ENCODE assay signal across 14 cellular contexts in the genomic region with DNA sequence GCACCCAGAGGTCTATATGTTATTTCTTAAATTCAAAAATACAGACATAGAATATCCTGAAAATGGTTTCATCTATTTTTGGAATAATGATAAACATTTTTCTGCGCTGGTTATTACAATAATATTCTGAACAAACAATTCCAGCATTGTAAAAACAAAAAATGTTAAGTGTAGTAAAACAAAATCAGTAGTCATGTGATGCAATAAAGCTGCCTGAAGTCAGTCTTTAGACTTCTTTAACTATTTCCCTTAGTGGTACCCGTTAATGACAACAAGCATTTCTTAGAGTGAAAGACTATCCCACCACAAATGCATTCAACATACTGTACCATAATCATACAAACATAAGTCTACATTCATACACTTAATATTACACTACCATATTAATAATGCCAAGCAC. TPM values are rescaled to one million over a fixed set of nuclear protein-coding genes. Genes with fewer than 3 reads are reported as not detected.
DNase-seq lines count a peak whose midpoint lies in the region; ATAC-seq and TF ChIP-seq lines count a peak whose summit lies in the region.
"Had no signal": no experiment of that assay in that cellular context is flagged by ENCODE, and none has a peak within 500 bp of the region (broad histone marks: within the 10 kb centered on the region; RNA-seq: fewer than 3 reads in every experiment).

No MANE protein-coding gene starts in this region.

- H3K9ac ChIP-seq in mucosa of rectum (ENCODE audit: low read depth in 1 of 2, low read length in 2 of 2) = peak overlapping the region; percentile 27 to 96

- no peaks in the 10 kb centered on the region for H3K36me3 Mint-ChIP-seq in stimulated activated naive CD8-positive, alpha-beta T cell treated with anti-CD3 and anti-CD28 coated beads, Interleukin-15, Interleukin-2, amounts not matched to agents 100 ng/mL and 50 ng/mL, for 24 hours (ENCODE audit: low read depth)
- H3K36me3 Mint-ChIP-seq in MCF 10A (ENCODE audit: insufficient read depth, unreplicated experiment) = peaks cover 10% of the 10 kb centered on the region

- H3K27me3 ChIP-seq in mucosa of rectum (ENCODE audit: control insufficient read depth in 2 of 2, insufficient read depth in 2 of 2, low read length in 2 of 2) = no peaks in the 10 kb centered on the region

- no peaks in the 10 kb centered on the region for H3K36me3 ChIP-seq in mucosa of rectum (ENCODE audit: control insufficient read depth in 2 of 2, insufficient read depth in 2 of 2, low read length in 2 of 2)

- ATAC-seq in stimulated activated naive CD8-positive, alpha-beta T cell treated with anti-CD3 and anti-CD28 coated beads, Interleukin-15, Interleukin-2, amounts not matched to agents 100 U/mL and 50 U/mL, for 24 hours = no peak
- ATAC-seq in GM21528 (IDR thresholded peaks at IDR 0.05; ENCODE audit: low FRiP score, unreplicated experiment) (no peak), HG03520 (IDR thresholded peaks at IDR 0.05; ENCODE audit: unreplicated experiment) (no peak)

- intact Hi-C loops in MCF 10A (cut with micrococcal nuclease) = loop anchor here (1.0 kb wide), 1 partner anchor 96 kb away; no protein-coding TSS in a partner anchor

- peak overlapping the region; percentile 47 for H3K4me3 Mint-ChIP-seq in stimulated activated naive CD8-positive, alpha-beta T cell treated with anti-CD3 and anti-CD28 coated beads, Interleukin-15, Interleukin-2, amounts not matched to agents 100 ng/mL and 50 ng/mL, for 24 hours
- peak overlapping the region; percentile 97 for H3K4me3 Mint-ChIP-seq in MCF 10A (ENCODE audit: unreplicated experiment)

- no peaks in the 10 kb centered on the region for H3K9me3 ChIP-seq in mucosa of rectum (ENCODE audit: control insufficient read depth in 2 of 2, low read length in 2 of 2)

- H3K27me3 Mint-ChIP-seq in stimulated activated naive CD8-positive, alpha-beta T cell treated with anti-CD3 and anti-CD28 coated beads, Interleukin-15, Interleukin-2, amounts not matched to agents 100 ng/mL and 50 ng/mL, for 24 hours = peaks cover 44% of the 10 kb centered on the region
- no peaks in the 10 kb centered on the region for H3K27me3 Mint-ChIP-seq in MCF 10A (ENCODE audit: insufficient read depth, unreplicated experiment)

- no peak for TF ChIP-seq CTCF in MCF 10A (IDR thresholded peaks at IDR 0.05; ENCODE audit: unreplicated experiment)

- no peaks in the 10 kb centered on the region for H3K9me3 Mint-ChIP-seq in stimulated activated naive CD8-positive, alpha-beta T cell treated with anti-CD3 and anti-CD28 coated beads, Interleukin-15, Interleukin-2, amounts not matched to agents 100 ng/mL and 50 ng/mL, for 24 hours
- H3K9me3 Mint-ChIP-seq in MCF 10A (ENCODE audit: unreplicated experiment) = no peaks in the 10 kb centered on the region

- BruUV-seq in MCF 10A (replicated peaks; lab: Mats Ljungman, UMichigan) = no TSS peak

- H3K4me3 ChIP-seq in mucosa of rectum (ENCODE audit: low read length in 2 of 2) = peak overlapping the region; percentile 83 to 99

- H3K27ac Mint-ChIP-seq in stimulated activated naive CD8-positive, alpha-beta T cell treated with anti-CD3 and anti-CD28 coated beads, Interleukin-15, Interleukin-2, amounts not matched to agents 100 ng/mL and 50 ng/mL, for 24 hours = no peak overlapping the region
- H3K27ac Mint-ChIP-seq in MCF 10A (ENCODE audit: low read depth, unreplicated experiment) = peak overlapping the region; percentile 96
- H3K27ac Mint-ChIP-seq: activated naive CD4-positive, alpha-beta T cell treated with anti-CD3 and anti-CD28 coated beads, Interleukin-2, amount 50 U/mL, for 24 hours had no signal

- CTCF ChIA-PET in MCF 10A (lab: Yijun Ruan, JAX) = interaction anchor here (0.6 to 2.0 kb wide), 12 partner anchors 8 to 307 kb away, joined by 3 to 14 read pairs (median 6); a partner anchor contains a TSS

- no peak for DNase-seq in stimulated activated naive CD8-positive, alpha-beta T cell treated with anti-CD3 and anti-CD28 coated beads, Interleukin-15, Interleukin-2, amounts not matched to agents 100 U/mL and 50 U/mL, for 24 hours
- DNase-seq in MCF 10A (ENCODE audit: unreplicated experiment) = peak; percentile 34
- DNase-seq in Ammon's horn (ENCODE audit: low spot score) = no peak
- DNase-seq in C1 segment of cervical spinal cord (lab: John Stamatoyannopoulos, UW) = no peak
- DNase-seq: ACHN, DMS79, NCI-H1105 treated with DMSO at 0.1 percent for 48 hours, NCI-H510A treated with DMSO at 0.1 percent for 48 hours, trophoblast cell had no signal

- peaks cover 22 to 30% of the 10 kb centered on the region in 2 donors for H3K4me1 ChIP-seq in mucosa of rectum (ENCODE audit: control insufficient read depth in 2 of 2, insufficient read depth in 2 of 2, low read length in 2 of 2)

- peaks cover 29% of the 10 kb centered on the region for H3K4me1 Mint-ChIP-seq in stimulated activated naive CD8-positive, alpha-beta T cell treated with anti-CD3 and anti-CD28 coated beads, Interleukin-15, Interleukin-2, amounts not matched to agents 100 ng/mL and 50 ng/mL, for 24 hours (ENCODE audit: low read depth)
- peaks cover 32% of the 10 kb centered on the region for H3K4me1 Mint-ChIP-seq in MCF 10A (ENCODE audit: insufficient read depth, unreplicated experiment)

- POLR2A ChIA-PET in MCF 10A (lab: Yijun Ruan, JAX) = interaction anchor here (0.7 to 5.7 kb wide), 22 partner anchors 8 to 663 kb away, joined by 3 to 352 read pairs (median 6); a partner anchor contains a TSS

- H3K27ac ChIP-seq in mucosa of rectum (ENCODE audit: low read depth in 2 of 2, low read length in 2 of 2) = peak overlapping the region; percentile 98 to 99

RNA-seq across cellular contexts. Expression of a gene that starts 1.6 kb away (rescaled TPM):
- total RNA-seq in MCF 10A (2022) = 24.8 and 27.5 TPM in 2 replicates
